Comparison of ENCODE assay signal across 8 cellular contexts in genomic region chr1:85463666-85464496, GRCh38. TPM values are rescaled to one million over a fixed set of nuclear protein-coding genes. Genes with fewer than 3 reads are reported as not detected.
DNase-seq lines count a peak whose midpoint lies in the region; ATAC-seq and FAIRE-seq lines count a peak whose summit lies in the region.

No MANE protein-coding gene starts in this region.

- peak overlapping the region; percentile 46 for H3K4me3 Mint-ChIP-seq in activated CD4-positive, alpha-beta T cell treated with anti-CD3 and anti-CD28 coated beads, Interleukin-2, amount 10 ng/mL, durations not matched to agents 7 days and 5 days
- H3K4me3 Mint-ChIP-seq in memory B cell: peak overlapping the region; percentile 46

- H3K4me1 Mint-ChIP-seq in activated CD4-positive, alpha-beta T cell treated with anti-CD3 and anti-CD28 coated beads, Interleukin-2, amount 10 ng/mL, durations not matched to agents 7 days and 5 days: peaks cover 4% of the 10 kb centered on the region
- H3K4me1 Mint-ChIP-seq in memory B cell: peaks cover 4% of the 10 kb centered on the region

- peaks cover 60% of the 10 kb centered on the region for H3K27me3 Mint-ChIP-seq in activated CD4-positive, alpha-beta T cell treated with anti-CD3 and anti-CD28 coated beads, Interleukin-2, amount 10 ng/mL, durations not matched to agents 7 days and 5 days
- H3K27me3 Mint-ChIP-seq in memory B cell: peaks cover 23% of the 10 kb centered on the region

- peaks cover 2% of the 10 kb centered on the region for H3K36me3 Mint-ChIP-seq in activated CD4-positive, alpha-beta T cell treated with anti-CD3 and anti-CD28 coated beads, Interleukin-2, amount 10 ng/mL, durations not matched to agents 7 days and 5 days (ENCODE audit: low read depth)
- H3K36me3 Mint-ChIP-seq in memory B cell: no peaks in the 10 kb centered on the region

- ATAC-seq in memory B cell (ENCODE audit: low read depth) (no peak), HG03025 (IDR thresholded peaks at IDR 0.05; ENCODE audit: low FRiP score, unreplicated experiment) (no peak)

- no peak overlapping the region for H3K27ac Mint-ChIP-seq in activated CD4-positive, alpha-beta T cell treated with anti-CD3 and anti-CD28 coated beads, Interleukin-2, amount 10 ng/mL, durations not matched to agents 7 days and 5 days
- no peak overlapping the region for H3K27ac Mint-ChIP-seq in memory B cell

- no peak for DNase-seq in activated CD4-positive, alpha-beta T cell treated with anti-CD3 and anti-CD28 coated beads, Interleukin-2, amount 10 ng/mL, durations not matched to agents 7 days and 5 days
- no peak for DNase-seq in activated CD4-positive, alpha-beta T cell treated with anti-CD3 and anti-CD28 coated beads for 48 hours
- DNase-seq in NCI-H69 (lab: John Stamatoyannopoulos, UW): peak; percentile 50
- DNase-seq in dermis blood vessel endothelial cell: peak; percentile 53
- peak in 1 of 2 donors; percentile 14 for DNase-seq in memory B cell (ENCODE audit: low spot score in 2 of 2)
- no peak for DNase-seq in urothelium cell line (ENCODE audit: low spot score)
- DNase-seq in AML-193 (lab: John Stamatoyannopoulos, UW): no peak

- FAIRE-seq in urothelium cell line (lab: Jason Lieb, UNC): peak; percentile 82

- POLR2A ChIA-PET in activated CD4-positive, alpha-beta T cell treated with anti-CD3 and anti-CD28 coated beads, Interleukin-2, amount 10 ng/mL, durations not matched to agents 7 days and 5 days (lab: Charles Lee): no interaction called here

- CTCF ChIA-PET in activated CD4-positive, alpha-beta T cell treated with anti-CD3 and anti-CD28 coated beads, Interleukin-2, amount 10 ng/mL, durations not matched to agents 7 days and 5 days (lab: Charles Lee): interaction anchor here (1.7 kb wide), 1 partner anchor 11 kb away, joined by 4 read pairs; no protein-coding TSS in a partner anchor

- no peaks in the 10 kb centered on the region for H3K9me3 Mint-ChIP-seq in activated CD4-positive, alpha-beta T cell treated with anti-CD3 and anti-CD28 coated beads, Interleukin-2, amount 10 ng/mL, durations not matched to agents 7 days and 5 days
- no peaks in the 10 kb centered on the region for H3K9me3 Mint-ChIP-seq in memory B cell

RNA-seq across cellular contexts. Expression of gene DDAH1, which starts 1.1 kb away (rescaled TPM):
- total RNA-seq in activated CD4-positive, alpha-beta T cell treated with anti-CD3 and anti-CD28 coated beads, Interleukin-2, amount 10 ng/mL, durations not matched to agents 7 days and 5 days: not detected
- total RNA-seq in dermis blood vessel endothelial cell: 46.6 and 62.0 TPM in 2 replicates

Comparison
In these comparisons a context has a peak if more than half of its experiments do, and no peak if none do; other contexts are left out.
1. DNase-seq: peak in NCI-H69 (single experiment) and dermis blood vessel endothelial cell (single experiment); none in activated CD4-positive, alpha-beta T cell treated with anti-CD3 and anti-CD28 coated beads, Interleukin-2, amount 10 ng/mL, durations not matched to agents 7 days and 5 days (single experiment), activated CD4-positive, alpha-beta T cell treated with anti-CD3 and anti-CD28 coated beads for 48 hours (single experiment), urothelium cell line (single experiment) and AML-193 (0 of 2).
2. RNA of gene DDAH1, which starts 1.1 kb away (total RNA-seq): 46.6 to 62.0 TPM in dermis blood vessel endothelial cell; not detected in activated CD4-positive, alpha-beta T cell treated with anti-CD3 and anti-CD28 coated beads, Interleukin-2, amount 10 ng/mL, durations not matched to agents 7 days and 5 days; every median in the first group is over 10 times any median in the second.